In genomic region chr2:181025004-181025403, GRCh38 we compare ENCODE assay signal across 23 cellular contexts.
A peak's percentile ranks its signal among the peaks of the same experiment; 100 is the strongest.
DNase-seq lines count a peak whose midpoint lies in the region; ATAC-seq and TF ChIP-seq lines count a peak whose summit lies in the region.
"Had no signal": no experiment of that assay in that cellular context is flagged by ENCODE, and none has a peak within 500 bp of the region (broad histone marks: within the 10 kb centered on the region; RNA-seq: fewer than 3 reads in every experiment).

No MANE protein-coding gene starts in this region.

- ATAC-seq in DND-41 (ENCODE audit: insufficient read depth, low read depth) (peak; percentile 45; the same call in 1 of the 3 replicates), HG03432 (IDR thresholded peaks at IDR 0.05; ENCODE audit: unreplicated experiment) (no peak)
- ATAC-seq: left lobe of liver, natural killer cell, sciatic nerve had no signal

- peaks cover 35% of the 10 kb centered on the region for H3K79me2 ChIP-seq in DND-41 (ENCODE audit: insufficient read depth, low read length)

- no peak overlapping the region for H2AFZ ChIP-seq in DND-41 (ENCODE audit: low read depth, low read length)

- H3K9me3 ChIP-seq in DND-41 (ENCODE audit: insufficient read depth, low read length, severe bottlenecking), result no peaks in the 10 kb centered on the region
- H3K9me3 ChIP-seq: ascending aorta, Caco-2, esophagus squamous epithelium, ovary, suprapubic skin, uterus had no signal

- H3K27me3 ChIP-seq in DND-41 (ENCODE audit: insufficient read depth, low read length, poor library complexity), result no peaks in the 10 kb centered on the region
- H3K27me3 ChIP-seq: ascending aorta, BLaER1, esophagus squamous epithelium, ovary, suprapubic skin, uterus had no signal

- H3K4me3 ChIP-seq in DND-41 (ENCODE audit: low read depth in 1 of 2, low read length in 2 of 2), result no peak overlapping the region
- no peak overlapping the region for H3K4me3 ChIP-seq in choroid plexus epithelial cell (ENCODE audit: low read depth, low read length)
- H3K4me3 ChIP-seq: ascending aorta, BLaER1, esophagus squamous epithelium, ovary, suprapubic skin, uterus had no signal

- no peaks in the 10 kb centered on the region; the same call in 1 of the 2 replicates for H3K4me1 ChIP-seq in DND-41 (ENCODE audit: insufficient read depth, low read length)
- H3K4me1 ChIP-seq: ascending aorta, Caco-2, esophagus squamous epithelium, suprapubic skin, uterus had no signal

- TF ChIP-seq CTCF in DND-41 (IDR thresholded peaks at IDR 0.05; ENCODE audit: borderline replicate concordance, extremely low read depth, low read length, poor library complexity, severe bottlenecking) (no peak), choroid plexus epithelial cell (conservative IDR thresholded peaks at IDR 0.05; ENCODE audit: low read depth, low read length) (no peak)

- H3K27ac ChIP-seq in DND-41 (ENCODE audit: low read length), result no peak overlapping the region
- H3K27ac ChIP-seq: ascending aorta, BLaER1, esophagus squamous epithelium, HL-60, ovary, suprapubic skin, uterus had no signal

- H3K36me3 ChIP-seq in DND-41 (ENCODE audit: insufficient read depth, low read length), result no peaks in the 10 kb centered on the region
- H3K36me3 ChIP-seq: ascending aorta, esophagus squamous epithelium, ovary, suprapubic skin, uterus had no signal

- peaks cover 8% of the 10 kb centered on the region; the same call in 1 of the 2 replicates for H4K20me1 ChIP-seq in DND-41 (ENCODE audit: insufficient read depth, low read length)

- no peak overlapping the region for H3K9ac ChIP-seq in DND-41 (ENCODE audit: low read depth, low read length)
- H3K9ac ChIP-seq: BLaER1 had no signal

- DNase-seq in NCI-H1436 (lab: John Stamatoyannopoulos, UW) (peak; percentile 34), NCI-H1436 treated with DMSO at 0.1 percent for 48 hours (lab: John Stamatoyannopoulos, UW) (no peak), DND-41 (no peak), NCI-H524 (lab: John Stamatoyannopoulos, UW) (peak; percentile 53 to 85), choroid plexus epithelial cell (ENCODE audit: low read depth) (peak; percentile 29), AG08396 (ENCODE audit: low spot score) (no peak), 8988T (no peak)
- DNase-seq: activated CD4-positive, alpha-beta T cell treated with anti-CD3 and anti-CD28 coated beads for 1 hour; activated T-cell treated with anti-CD3 and anti-CD28 coated beads, Interleukin-2, amount 50 U/mL, for 24 hours; Caco-2; esophagus squamous epithelium; HFFc6; MM.1S; natural killer cell; ovary; uterus had no signal

- H3K4me2 ChIP-seq in DND-41 (ENCODE audit: insufficient read depth, low read length), result no peak overlapping the region
- H3K4me2 ChIP-seq: BLaER1 had no signal

Comparison
In these comparisons a context has a peak if more than half of its experiments do, and no peak if none do; other contexts are left out.
1. DNase-seq: peak in NCI-H1436 (single experiment), NCI-H524 (2 of 2) and choroid plexus epithelial cell (single experiment); none in NCI-H1436 treated with DMSO at 0.1 percent for 48 hours (single experiment), DND-41 (single experiment), AG08396 (single experiment) and 8988T (single experiment).